Comparison of ENCODE assay signal across 1 cellular context in genomic region chr10:60781678-60782077, GRCh38.
TF ChIP-seq lines count a peak whose summit lies in the region.

No MANE protein-coding gene starts in this region.

TF ChIP-seq in GM23338, 12 proteins besides CTCF, POLR2A, EP300 and RAD21 (continued from another document):
- TF ChIP-seq ZNF331 (CRISPR knock-in tag; IDR thresholded peaks at IDR 0.05; ENCODE audit: low read depth) = no peak
- TF ChIP-seq ZNF462 (CRISPR knock-in tag; IDR thresholded peaks at IDR 0.05) = no peak
- TF ChIP-seq ZNF114 (CRISPR knock-in tag; IDR thresholded peaks at IDR 0.05) = no peak
- TF ChIP-seq ETS1 (IDR thresholded peaks at IDR 0.05) = no peak
- TF ChIP-seq STAT1 (IDR thresholded peaks at IDR 0.05; ENCODE audit: unreplicated experiment) = no peak
- no peak for TF ChIP-seq NANOG (IDR thresholded peaks at IDR 0.05; ENCODE audit: borderline replicate concordance)
- no peak for TF ChIP-seq EZH2phosphoT487 (IDR thresholded peaks at IDR 0.05; ENCODE audit: unreplicated experiment)
- no peak for TF ChIP-seq EZH2 (IDR thresholded peaks at IDR 0.05; ENCODE audit: low read depth, unreplicated experiment)
- no peak for TF ChIP-seq POLR2AphosphoS5 (IDR thresholded peaks at IDR 0.05; ENCODE audit: low read depth)
